In genomic region chr5:166722939-166723338, GRCh38 we compare ENCODE assay signal across 14 cellular contexts.
A peak's percentile ranks its signal among the peaks of the same experiment; 100 is the strongest.
DNase-seq lines count a peak whose midpoint lies in the region; ATAC-seq and TF ChIP-seq lines count a peak whose summit lies in the region.
"Had no signal": no experiment of that assay in that cellular context is flagged by ENCODE, and none has a peak within 500 bp of the region (broad histone marks: within the 10 kb centered on the region; RNA-seq: fewer than 3 reads in every experiment).

No MANE protein-coding gene starts in this region.

- TF ChIP-seq CTCF in epithelial cell of esophagus (IDR thresholded peaks at IDR 0.05; ENCODE audit: insufficient read depth, low read depth, low read length, missing control alignments): no peak

- no peak overlapping the region for H3K4me3 ChIP-seq in epithelial cell of esophagus (ENCODE audit: low read length)
- H3K4me3 ChIP-seq: esophagus squamous epithelium, sigmoid colon had no signal

- no peak for ATAC-seq in HG03457 (IDR thresholded peaks at IDR 0.05; ENCODE audit: unreplicated experiment)
- ATAC-seq: natural killer cell had no signal

- peak; percentile 61 for DNase-seq in HPDE6-E6E7 (ENCODE audit: extremely low spot score)
- DNase-seq in OCI-M1 (lab: John Stamatoyannopoulos, UW): peak; percentile 78
- peak; percentile 94 for DNase-seq in epithelial cell of esophagus (ENCODE audit: low read depth)
- peak; percentile 95 for DNase-seq in renal cortical epithelial cell (ENCODE audit: low read depth)
- DNase-seq in HT-29 (ENCODE audit: low spot score): no peak
- DNase-seq in pons (ENCODE audit: low spot score): no peak
- DNase-seq: activated effector memory CD4-positive, alpha-beta T cell treated with Interleukin-2 at 50 U/mL for 16 hours; esophagus squamous epithelium; immature natural killer cell; natural killer cell; NCI-H1436; NCI-H526; sigmoid colon had no signal

Comparison
In these comparisons a context has a peak if more than half of its experiments do, and no peak if none do; other contexts are left out.
1. DNase-seq: peak in HPDE6-E6E7 (single experiment), OCI-M1 (single experiment), epithelial cell of esophagus (single experiment) and renal cortical epithelial cell (single experiment); none in HT-29 (single experiment) and pons (single experiment).